In the genomic region with DNA sequence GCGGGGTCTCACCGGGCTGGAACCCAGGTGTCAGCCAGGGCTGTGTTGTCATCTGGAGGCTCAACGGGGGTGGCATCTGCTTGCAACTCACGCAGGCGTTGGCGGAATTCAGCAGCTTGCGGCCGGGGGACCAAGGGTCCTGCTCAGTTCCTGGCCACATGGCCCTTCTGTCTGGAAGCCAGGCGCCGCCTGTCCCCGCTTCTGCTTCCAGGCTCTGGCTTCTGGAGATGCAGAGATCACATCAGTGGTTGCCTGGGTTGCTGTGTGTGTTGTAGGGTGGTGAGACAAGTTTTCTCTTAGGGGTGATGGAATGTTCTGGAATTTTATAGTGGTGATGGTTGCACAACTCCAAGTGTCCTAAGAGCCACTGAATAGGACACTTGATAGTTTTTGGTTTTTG, we compare ENCODE assay signal across 1 cellular context.
TF ChIP-seq lines count a peak whose summit lies in the region.

No MANE protein-coding gene starts in this region.

TF ChIP-seq in IMR-90, 13 proteins besides CTCF, POLR2A, EP300 and RAD21:
- TF ChIP-seq CHD1 (IDR thresholded peaks at IDR 0.05; ENCODE audit: low read depth, low read length) = no peak
- peak; percentile 69 for TF ChIP-seq CEBPB (IDR thresholded peaks at IDR 0.05; ENCODE audit: low read depth, low read length)
